ENCODE assay signal across 38 cellular contexts in genomic region chr3:48585411-48585810, GRCh38. TPM values are rescaled to one million over a fixed set of nuclear protein-coding genes. Genes with fewer than 3 reads are reported as not detected.
"Had no signal": no experiment of that assay in that cellular context is flagged by ENCODE, and none has a peak within 500 bp of the region (broad histone marks: within the 10 kb centered on the region; RNA-seq: fewer than 3 reads in every experiment).

No MANE protein-coding gene starts in this region.

- H3K36me3 ChIP-seq: MG63 had no signal

- H3K27ac ChIP-seq: KMS-11 had no signal

- H3K4me3 ChIP-seq: MG63 had no signal

- H3K9me3 ChIP-seq: MG63 had no signal

- DNase-seq: Karpas-422, Kasumi-1, MG63, MM.1S, MV-4-11, NCI-H1048, NCI-H1092, NCI-H1092 treated with DMSO at 0.1 percent for 48 hours, NCI-H1105, NCI-H1105 treated with DMSO at 0.1 percent for 48 hours, NCI-H1417, NCI-H1417 treated with DMSO at 0.1 percent for 48 hours, NCI-H1436, NCI-H1436 treated with DMSO at 0.1 percent for 48 hours, NCI-H146, NCI-H1694, NCI-H1694 treated with DMSO at 0.1 percent for 48 hours, NCI-H187, NCI-H187 treated with DMSO at 0.1 percent for 48 hours, NCI-H1930, NCI-H2029, NCI-H2029 treated with DMSO at 0.1 percent for 48 hours, NCI-H2081, NCI-H2081 treated with DMSO at 0.1 percent for 48 hours, NCI-H2107, NCI-H2171, NCI-H2171 treated with DMSO at 0.1 percent for 48 hours, NCI-H2227 treated with DMSO at 0.1 percent for 48 hours, NCI-H226, NCI-H345, NCI-H446, NCI-H446 treated with DMSO at 0.1 percent for 48 hours, NCI-H510A had no signal

- H3K27me3 ChIP-seq: MG63 had no signal

RNA-seq across cellular contexts. Expression of gene UCN2, which starts 21.8 kb away (rescaled TPM):
- total RNA-seq: NCI-H460 had no signal

RNA-seq across cellular contexts. Expression of gene TMEM89, which starts 36.2 kb away (rescaled TPM):
- total RNA-seq: LHCN-M2, M059J, MCF 10A, NCI-H460 had no signal
